ENCODE assay signal across 8 cellular contexts in the genomic region with DNA sequence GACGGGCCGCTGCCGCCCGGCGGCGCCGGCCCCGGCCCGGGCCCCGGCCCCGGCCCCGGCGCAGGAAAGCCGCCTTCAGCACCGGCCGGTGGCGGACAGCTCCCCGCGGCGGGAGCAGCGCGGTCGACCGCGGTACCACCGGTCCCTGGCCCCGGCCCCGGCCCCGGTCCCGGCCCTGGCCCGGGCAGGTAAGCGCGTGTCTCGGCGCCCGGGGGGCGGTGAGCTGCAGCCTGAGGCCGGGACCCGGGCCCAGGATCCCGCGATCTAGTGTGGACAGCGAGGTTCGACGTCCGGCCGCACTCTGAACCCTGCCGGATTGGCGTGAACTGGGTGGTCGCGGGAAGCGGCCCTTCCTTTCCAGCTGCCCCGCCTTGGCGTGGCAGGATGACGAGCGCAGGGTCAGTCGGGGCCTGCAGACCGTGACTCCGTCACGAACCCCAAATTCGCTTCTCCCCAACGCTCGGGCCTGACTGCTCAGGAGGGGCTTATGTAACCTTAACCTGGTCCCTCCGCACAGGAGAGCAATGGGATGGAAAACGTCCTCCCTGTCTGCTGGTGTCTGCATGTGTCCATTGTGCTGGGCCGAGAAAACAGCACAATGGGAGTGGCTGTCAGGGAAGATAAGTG. TPM values are rescaled to one million over a fixed set of nuclear protein-coding genes. Genes with fewer than 3 reads are reported as not detected.
A peak's percentile ranks its signal among the peaks of the same experiment; 100 is the strongest.
DNase-seq lines count a peak whose midpoint lies in the region; ATAC-seq, FAIRE-seq and TF ChIP-seq lines count a peak whose summit lies in the region.

No MANE protein-coding gene starts in this region.

- peaks cover 6% of the 10 kb centered on the region for H3K27me3 ChIP-seq in bronchial epithelial cell (ENCODE audit: control insufficient read depth, insufficient read depth, low read length)
- H3K27me3 ChIP-seq in right lobe of liver, result no peaks in the 10 kb centered on the region

- H3K9me3 ChIP-seq in right lobe of liver, result no peaks in the 10 kb centered on the region

- H3K27ac ChIP-seq in right lobe of liver, result no peak overlapping the region

- intact Hi-C loops in right lobe of liver (cut with DNase I), result no loop called here

- no peak for FAIRE-seq in bronchial epithelial cell (lab: Jason Lieb, UNC)

- H3K4me3 ChIP-seq in bronchial epithelial cell (ENCODE audit: low read depth, low read length) (peak overlapping the region; percentile 36), right lobe of liver (peak overlapping the region; percentile 42 to 67 (median 44))

- peaks cover 0 to 12% (median 2%) of the 10 kb centered on the region in 4 donors for H3K4me1 ChIP-seq in right lobe of liver

- no peak for TF ChIP-seq POLR2A in right lobe of liver (IDR thresholded peaks at IDR 0.05)

- ATAC-seq in HG03039 (IDR thresholded peaks at IDR 0.05; ENCODE audit: unreplicated experiment), result peak; percentile 61
- peak; percentile 78 to 84 (median 80) for ATAC-seq in right lobe of liver

- DNase-seq in NCI-H146 (lab: John Stamatoyannopoulos, UW) (peak; percentile 21), NCI-H146 treated with DMSO at 0.1 percent for 48 hours (lab: John Stamatoyannopoulos, UW; ENCODE audit: unreplicated experiment) (no peak), T follicular helper cell (ENCODE audit: low read depth) (peak; percentile 40), bronchial epithelial cell (ENCODE audit: low read depth) (no peak), right lobe of liver (peak; percentile 60 to 68 (median 63)), D341Med (ENCODE audit: low spot score) (no peak)
- DNase-seq in stimulated activated CD8-positive, alpha-beta memory T cell treated with anti-CD3 and anti-CD28 coated beads, Interleukin-15, amount 100 ng/mL, for 24 hours (ENCODE audit: low read depth), result peak; percentile 26

- WGBS in right lobe of liver (ENCODE audit: insufficient coverage, low coverage, low lambda C conversion rate, missing lambda C conversion rate), result 4% methylated on average over 18 of the region's 65 CpGs

- H3K36me3 ChIP-seq in bronchial epithelial cell (ENCODE audit: control insufficient read depth, insufficient read depth, low read length) (no peaks in the 10 kb centered on the region), right lobe of liver (no peaks in the 10 kb centered on the region)

- TF ChIP-seq CTCF in bronchial epithelial cell (IDR thresholded peaks at IDR 0.05; ENCODE audit: insufficient read depth, low read length, severe bottlenecking) (no peak), right lobe of liver (IDR thresholded peaks at IDR 0.05) (no peak)

RNA-seq across cellular contexts. Expression of a gene that starts 0.5 kb away (rescaled TPM):
- total RNA-seq in bronchial epithelial cell (under 0.01 TPM in 1 of 2 replicates, not detected in the other), right lobe of liver (under 1 TPM; 0.31 to 0.68 (median 0.50) TPM)

Comparison
In these comparisons a context has a peak if more than half of its experiments do, and no peak if none do; other contexts are left out.
1. DNase-seq: peak in NCI-H146 (single experiment), T follicular helper cell (single experiment), right lobe of liver (3 of 3) and stimulated activated CD8-positive, alpha-beta memory T cell treated with anti-CD3 and anti-CD28 coated beads, Interleukin-15, amount 100 ng/mL, for 24 hours (single experiment); none in NCI-H146 treated with DMSO at 0.1 percent for 48 hours (single experiment), bronchial epithelial cell (single experiment) and D341Med (single experiment).